Comparison of ENCODE assay signal across 11 cellular contexts in genomic region chr2:195562624-195563566, GRCh38.
DNase-seq lines count a peak whose midpoint lies in the region; ATAC-seq and TF ChIP-seq lines count a peak whose summit lies in the region.
"Had no signal": no experiment of that assay in that cellular context is flagged by ENCODE, and none has a peak within 500 bp of the region (broad histone marks: within the 10 kb centered on the region; RNA-seq: fewer than 3 reads in every experiment).

No MANE protein-coding gene starts in this region.

- H3K9me2 ChIP-seq in OCI-LY7 (ENCODE audit: insufficient read depth, low read length): no peaks in the 10 kb centered on the region

- TSS peak; percentile 96 for BruUV-seq in OCI-LY7 (replicated peaks; lab: Mats Ljungman, UMichigan)

- no peak for DNase-seq in activated CD4-positive, alpha-beta T cell treated with anti-CD3 and anti-CD28 coated beads, Interleukin-2, amount 10 ng/mL, durations not matched to agents 7 days and 5 days
- no peak for DNase-seq in activated CD4-positive, alpha-beta T cell treated with anti-CD3 and anti-CD28 coated beads for 4 hours
- DNase-seq in OCI-LY7 (ENCODE audit: low spot score): peak; percentile 48
- DNase-seq in effector memory CD8-positive, alpha-beta T cell: no peak
- peak in 1 of 2 donors; percentile 42 for DNase-seq in stimulated activated naive CD8-positive, alpha-beta T cell treated with anti-CD3 and anti-CD28 coated beads, Interleukin-15, amount 100 ng/mL, for 72 hours
- DNase-seq in posterior vena cava (ENCODE audit: low spot score): no peak
- DNase-seq: activated gamma-delta T cell treated with Interleukin-2 at 50 U/mL for 16 hours, NCI-H510A treated with DMSO at 0.1 percent for 48 hours, posterior cingulate gyrus had no signal

- TF ChIP-seq CTCF in OCI-LY7 (conservative IDR thresholded peaks at IDR 0.05; ENCODE audit: low read length): no peak

- intact Hi-C loops in OCI-LY7 (cut with micrococcal nuclease; ENCODE audit: unreplicated experiment): loop anchor here (5.0 to 10.0 kb wide), 4 partner anchors 221 to 1461 kb away; no protein-coding TSS in a partner anchor
- intact Hi-C loops in posterior vena cava (cut with DNase I): no loop called here

- POLR2A ChIA-PET in activated CD4-positive, alpha-beta T cell treated with anti-CD3 and anti-CD28 coated beads, Interleukin-2, amount 10 ng/mL, durations not matched to agents 7 days and 5 days (lab: Charles Lee): interaction anchor here (1.1 to 4.2 kb wide), 4 partner anchors 20 to 604 kb away, joined by 4 to 21 read pairs (median 6); partner anchors contain the start of gene SLC39A10
- POLR2A ChIA-PET in OCI-LY7 (lab: Charles Lee): interaction anchor here (0.6 to 3.1 kb wide), 11 partner anchors 7 to 622 kb away, joined by 3 to 32 read pairs (median 12); no protein-coding TSS in a partner anchor

- H3K9me3 Mint-ChIP-seq in activated CD4-positive, alpha-beta T cell treated with anti-CD3 and anti-CD28 coated beads, Interleukin-2, amount 10 ng/mL, durations not matched to agents 7 days and 5 days: peaks cover 11% of the 10 kb centered on the region
- no peaks in the 10 kb centered on the region for H3K9me3 Mint-ChIP-seq in effector memory CD8-positive, alpha-beta T cell
- peaks cover 8 to 17% of the 10 kb centered on the region in 2 donors for H3K9me3 Mint-ChIP-seq in stimulated activated naive CD8-positive, alpha-beta T cell treated with anti-CD3 and anti-CD28 coated beads, Interleukin-15, amount 100 ng/mL, for 72 hours

- H3K27ac ChIP-seq in OCI-LY7 (ENCODE audit: low read depth, low read length, poor library complexity, severe bottlenecking): peak overlapping the region; percentile 95

- H3K79me2 ChIP-seq in OCI-LY7 (ENCODE audit: insufficient read depth, low read depth, low read length): no peaks in the 10 kb centered on the region

- ATAC-seq in effector memory CD8-positive, alpha-beta T cell (replicated peaks): no peak
- ATAC-seq in stimulated activated naive CD8-positive, alpha-beta T cell treated with anti-CD3 and anti-CD28 coated beads, Interleukin-15, amount 100 ng/mL, for 72 hours: peak; percentile 11
- ATAC-seq in HG03378 (IDR thresholded peaks at IDR 0.05; ENCODE audit: unreplicated experiment) (no peak), HG02852 (IDR thresholded peaks at IDR 0.05; ENCODE audit: unreplicated experiment) (no peak)

- no peaks in the 10 kb centered on the region for H4K20me1 ChIP-seq in OCI-LY7 (ENCODE audit: insufficient read depth, low read length)

- peaks cover 16% of the 10 kb centered on the region for H3K36me3 Mint-ChIP-seq in activated CD4-positive, alpha-beta T cell treated with anti-CD3 and anti-CD28 coated beads, Interleukin-2, amount 10 ng/mL, durations not matched to agents 7 days and 5 days (ENCODE audit: low read depth)
- H3K36me3 Mint-ChIP-seq in effector memory CD8-positive, alpha-beta T cell (ENCODE audit: insufficient read depth): peaks cover 4% of the 10 kb centered on the region

- peak overlapping the region; percentile 85 for H3K4me2 ChIP-seq in OCI-LY7 (ENCODE audit: low read length)

- H2AFZ ChIP-seq in OCI-LY7 (ENCODE audit: low read length): peak overlapping the region; percentile 75; the same call in 1 of the 2 replicates

- CTCF ChIA-PET in activated CD4-positive, alpha-beta T cell treated with anti-CD3 and anti-CD28 coated beads, Interleukin-2, amount 10 ng/mL, durations not matched to agents 7 days and 5 days (lab: Charles Lee): interaction anchor here (0.5 to 2.7 kb wide), 4 partner anchors 14 to 73 kb away, joined by 3 to 11 read pairs (median 5); no protein-coding TSS in a partner anchor
- CTCF ChIA-PET in OCI-LY7 (lab: Charles Lee; ENCODE audit: unreplicated experiment): interaction anchor here (0.9 kb wide), 1 partner anchor 94 kb away, joined by 4 read pairs; the partner anchor contains the start of gene SLC39A10

- H3K27me3 Mint-ChIP-seq in activated CD4-positive, alpha-beta T cell treated with anti-CD3 and anti-CD28 coated beads, Interleukin-2, amount 10 ng/mL, durations not matched to agents 7 days and 5 days: no peaks in the 10 kb centered on the region
- H3K27me3 Mint-ChIP-seq in effector memory CD8-positive, alpha-beta T cell: no peaks in the 10 kb centered on the region
- no peaks in the 10 kb centered on the region for H3K27me3 Mint-ChIP-seq in stimulated activated naive CD8-positive, alpha-beta T cell treated with anti-CD3 and anti-CD28 coated beads, Interleukin-15, amount 100 ng/mL, for 72 hours

- H3K4me3 Mint-ChIP-seq in activated CD4-positive, alpha-beta T cell treated with anti-CD3 and anti-CD28 coated beads, Interleukin-2, amount 10 ng/mL, durations not matched to agents 7 days and 5 days: peak overlapping the region; percentile 41
- peak overlapping the region; percentile 84 to 85 for H3K4me3 Mint-ChIP-seq in effector memory CD8-positive, alpha-beta T cell
- peak overlapping the region; percentile 66 to 91 for H3K4me3 Mint-ChIP-seq in stimulated activated naive CD8-positive, alpha-beta T cell treated with anti-CD3 and anti-CD28 coated beads, Interleukin-15, amount 100 ng/mL, for 72 hours

- H3K27ac Mint-ChIP-seq in activated CD4-positive, alpha-beta T cell treated with anti-CD3 and anti-CD28 coated beads, Interleukin-2, amount 10 ng/mL, durations not matched to agents 7 days and 5 days: peak overlapping the region; percentile 95
- peak overlapping the region; percentile 66 to 97 for H3K27ac Mint-ChIP-seq in effector memory CD8-positive, alpha-beta T cell
- H3K27ac Mint-ChIP-seq in stimulated activated naive CD8-positive, alpha-beta T cell treated with anti-CD3 and anti-CD28 coated beads, Interleukin-15, amount 100 ng/mL, for 72 hours: peak overlapping the region; percentile 90 to 99

- H3K9me3 ChIP-seq in OCI-LY7 (ENCODE audit: low read length): no peaks in the 10 kb centered on the region; the same call in 1 of the 2 replicates

- peaks cover 71% of the 10 kb centered on the region for H3K4me1 Mint-ChIP-seq in activated CD4-positive, alpha-beta T cell treated with anti-CD3 and anti-CD28 coated beads, Interleukin-2, amount 10 ng/mL, durations not matched to agents 7 days and 5 days
- H3K4me1 Mint-ChIP-seq in effector memory CD8-positive, alpha-beta T cell (ENCODE audit: low read depth in 2 of 2): peaks cover 46 to 55% of the 10 kb centered on the region in 2 donors
- H3K4me1 Mint-ChIP-seq in stimulated activated naive CD8-positive, alpha-beta T cell treated with anti-CD3 and anti-CD28 coated beads, Interleukin-15, amount 100 ng/mL, for 72 hours: peaks cover 58% of the 10 kb centered on the region

- H3K36me3 ChIP-seq in OCI-LY7 (ENCODE audit: insufficient read depth, low read length): no peaks in the 10 kb centered on the region

- H3K4me1 ChIP-seq in OCI-LY7 (ENCODE audit: insufficient read depth, low read length, poor library complexity, severe bottlenecking): peaks cover 77% of the 10 kb centered on the region

- peak overlapping the region; percentile 55 for H3K4me3 ChIP-seq in OCI-LY7 (ENCODE audit: low read depth, low read length, poor library complexity, severe bottlenecking)
